Comparison of ENCODE assay signal across 13 cellular contexts in genomic region chr10:133401500-133401899, GRCh38. TPM values are rescaled to one million over a fixed set of nuclear protein-coding genes. Genes with fewer than 3 reads are reported as not detected.
DNase-seq lines count a peak whose midpoint lies in the region; ATAC-seq and TF ChIP-seq lines count a peak whose summit lies in the region.
"Had no signal": no experiment of that assay in that cellular context is flagged by ENCODE, and none has a peak within 500 bp of the region (broad histone marks: within the 10 kb centered on the region; RNA-seq: fewer than 3 reads in every experiment).

No MANE protein-coding gene starts in this region.

- no peak overlapping the region for H3K4me3 ChIP-seq in colonic mucosa
- H3K4me3 ChIP-seq in aorta (ENCODE audit: low read length in 2 of 2): no peak overlapping the region
- H3K4me3 ChIP-seq in trophoblast cell (ENCODE audit: low read depth, low read length): no peak overlapping the region
- H3K4me3 ChIP-seq: body of pancreas, testis had no signal

- DNase-seq in Right ventricle myocardium inferior (ENCODE audit: missing footprints) (peak; percentile 28), left ventricle myocardium superior (no peak), colonic mucosa (no peak), aorta (peak in 1 of 2 donors; percentile 70), NCI-H69 (lab: John Stamatoyannopoulos, UW) (no peak), trophoblast cell (no peak), NCI-H2171 (lab: John Stamatoyannopoulos, UW) (no peak)
- DNase-seq: AML-193, body of pancreas, NCI-H774 had no signal

- H3K36me3 ChIP-seq in colonic mucosa (peaks cover 12% of the 10 kb centered on the region), aorta (ENCODE audit: control insufficient read depth in 1 of 2, insufficient read depth in 2 of 2, low read length in 1 of 2) (peaks cover 0 to 3% of the 10 kb centered on the region in 2 donors), trophoblast cell (ENCODE audit: control insufficient read depth in 1 of 2, insufficient read depth in 2 of 2, low read length in 2 of 2) (peaks cover 44 to 67% of the 10 kb centered on the region in 2 experiments)

- H4K12ac ChIP-seq in trophoblast cell (ENCODE audit: low read depth, low read length): no peak overlapping the region

- no peaks in the 10 kb centered on the region for H3K4me1 ChIP-seq in colonic mucosa
- H3K4me1 ChIP-seq in aorta (ENCODE audit: control insufficient read depth in 1 of 2, insufficient read depth in 2 of 2, low read length in 2 of 2): no peaks in the 10 kb centered on the region
- H3K4me1 ChIP-seq in trophoblast cell (ENCODE audit: control insufficient read depth in 1 of 2, insufficient read depth in 2 of 2, low read length in 2 of 2): peaks cover 0 to 3% of the 10 kb centered on the region in 2 experiments
- H3K4me1 ChIP-seq: body of pancreas had no signal

- H3K9ac ChIP-seq in colonic mucosa (ENCODE audit: low read depth in 2 of 2, low read length in 2 of 2) (peak overlapping the region in 1 of 2 donors; percentile 8), trophoblast cell (ENCODE audit: low read length) (no peak overlapping the region)

- no peak overlapping the region for H3K14ac ChIP-seq in trophoblast cell (ENCODE audit: low read length)

- H2BK5ac ChIP-seq in trophoblast cell (ENCODE audit: low read depth, low read length, poor library complexity): no peak overlapping the region

- H3K18ac ChIP-seq in trophoblast cell (ENCODE audit: low read length): no peak overlapping the region

- intact Hi-C loops in Right ventricle myocardium inferior (cut with DNase I): no loop called here
- intact Hi-C loops in left ventricle myocardium superior (cut with micrococcal nuclease): no loop called here
- intact Hi-C loops in colonic mucosa (cut with DNase I): no loop called here
- intact Hi-C loops in aorta (cut with DNase I): no loop called here

- no peak overlapping the region for H2AK5ac ChIP-seq in trophoblast cell (ENCODE audit: low read length)

- H3K79me2 ChIP-seq in trophoblast cell (ENCODE audit: control insufficient read depth, insufficient read depth, low read length, poor library complexity): no peaks in the 10 kb centered on the region

- no peak for TF ChIP-seq CTCF in colonic mucosa (IDR thresholded peaks at IDR 0.05)

- H2BK120ac ChIP-seq in trophoblast cell (ENCODE audit: insufficient read depth, low read length, poor library complexity): no peak overlapping the region

- H3K79me1 ChIP-seq in trophoblast cell (ENCODE audit: low read length): no peaks in the 10 kb centered on the region

- H3K9me3 ChIP-seq in colonic mucosa: no peaks in the 10 kb centered on the region
- no peaks in the 10 kb centered on the region for H3K9me3 ChIP-seq in aorta (ENCODE audit: control insufficient read depth, low read length)
- H3K9me3 ChIP-seq in trophoblast cell (ENCODE audit: insufficient read depth, low read depth, low read length): peaks cover 2% of the 10 kb centered on the region
- H3K9me3 ChIP-seq: body of pancreas, testis had no signal

- H3K27ac ChIP-seq in colonic mucosa (peak overlapping the region; percentile 44), aorta (ENCODE audit: low read depth in 1 of 2, low read length in 2 of 2) (no peak overlapping the region), trophoblast cell (ENCODE audit: low read depth, low read length) (no peak overlapping the region)
- H3K27ac ChIP-seq: body of pancreas had no signal

- H4K8ac ChIP-seq in trophoblast cell (ENCODE audit: low read depth, low read length): no peak overlapping the region

- 94 to 95% methylated on average over 12 of the region's 12 CpGs for WGBS in aorta, 2 donors
- no CpG with 5 or more reads among the region's 12 CpGs for WGBS in trophoblast cell (ENCODE audit: extremely low coverage, insufficient coverage, insufficient read length)

- H3K4ac ChIP-seq in trophoblast cell (ENCODE audit: low read depth, low read length): no peak overlapping the region

- H4K91ac ChIP-seq in trophoblast cell (ENCODE audit: low read depth, low read length): no peak overlapping the region

- no peak overlapping the region for H3K4me2 ChIP-seq in trophoblast cell (ENCODE audit: low read length)

- no peak overlapping the region for H2AFZ ChIP-seq in trophoblast cell (ENCODE audit: insufficient read depth, low read length, poor library complexity)

- H3K27me3 ChIP-seq in colonic mucosa (no peaks in the 10 kb centered on the region), aorta (ENCODE audit: control insufficient read depth in 1 of 2, insufficient read depth in 2 of 2, low read length in 1 of 2) (no peaks in the 10 kb centered on the region), trophoblast cell (ENCODE audit: insufficient read depth, low read length) (no peaks in the 10 kb centered on the region)
- H3K27me3 ChIP-seq: body of pancreas, testis had no signal

- no peak overlapping the region for H2BK12ac ChIP-seq in trophoblast cell (ENCODE audit: low read length)

- H3K23ac ChIP-seq in trophoblast cell (ENCODE audit: low read length): no peak overlapping the region

- no peak for ATAC-seq in Right ventricle myocardium inferior
- no peak for ATAC-seq in left ventricle myocardium superior
- peak; percentile 11 for ATAC-seq in HG03097 (IDR thresholded peaks at IDR 0.05; ENCODE audit: low FRiP score, unreplicated experiment)
- ATAC-seq in aorta (ENCODE audit: low FRiP score): peak; percentile 11
- ATAC-seq: body of pancreas had no signal

RNA-seq across cellular contexts. Expression of gene MTG1, which starts 7.5 kb away (rescaled TPM):
- total RNA-seq in Right ventricle myocardium inferior (17.8 TPM), left ventricle myocardium superior (20.9 TPM), colonic mucosa (10 to 100 TPM; 31.2 to 59.5 TPM), aorta (10 to 100 TPM; 25.9 to 39.3 TPM)
- 10 to 100 TPM; 13.1 to 36.1 TPM for polyA plus RNA-seq in aorta
- polyA plus RNA-seq in trophoblast cell (2013): 38.2 and 40.1 TPM in 2 replicates

RNA-seq across cellular contexts. Expression of gene PAOX, which starts 22.4 kb away (rescaled TPM):
- total RNA-seq in Right ventricle myocardium inferior: 3.5 TPM
- 2.8 TPM for total RNA-seq in left ventricle myocardium superior
- total RNA-seq in colonic mucosa: 1 to 10 TPM; 3.5 to 5.8 TPM
- 1 to 10 TPM; 3.7 to 8.7 TPM for total RNA-seq in aorta
- polyA plus RNA-seq in aorta: 10 to 100 TPM in 1 of 2 donors, 1 to 10 TPM in 1; 2.1 to 11.3 TPM
- 2.7 and 2.8 TPM in 2 replicates for polyA plus RNA-seq in trophoblast cell (2013)

RNA-seq across cellular contexts. Expression of gene SPRN, which starts 22.9 kb away (rescaled TPM):
- total RNA-seq in Right ventricle myocardium inferior: not detected
- not detected for total RNA-seq in left ventricle myocardium superior
- total RNA-seq in colonic mucosa: not detected
- total RNA-seq in aorta: not detected
- under 1 TPM in 1 of 2 donors, not detected in 1; 0.28 TPM for polyA plus RNA-seq in aorta
- polyA plus RNA-seq in trophoblast cell (2013): 0.01 TPM in 1 of 2 replicates, not detected in the other
- total RNA-seq: body of pancreas, HT1080 had no signal

RNA-seq across cellular contexts. Expression of gene ECHS1, which starts 28.3 kb away (rescaled TPM):
- 224 TPM for total RNA-seq in Right ventricle myocardium inferior
- total RNA-seq in left ventricle myocardium superior: 226 TPM
- total RNA-seq in colonic mucosa: 100 to 1,000 TPM; 188 to 214 TPM
- total RNA-seq in aorta: 10 to 100 TPM; 34.3 to 48.9 TPM
- polyA plus RNA-seq in aorta: 10 to 100 TPM; 56.1 to 93.7 TPM
- 64.0 and 65.2 TPM in 2 replicates for polyA plus RNA-seq in trophoblast cell (2013)

RNA-seq across cellular contexts. Expression of gene FUOM, which starts 43.7 kb away (rescaled TPM):
- total RNA-seq in Right ventricle myocardium inferior (7.9 TPM), left ventricle myocardium superior (9.3 TPM), colonic mucosa (10 to 100 TPM; 16.9 to 23.3 TPM), aorta (10 to 100 TPM; 15.2 to 23.6 TPM)
- 10 to 100 TPM; 26.3 to 54.8 TPM for polyA plus RNA-seq in aorta
- 18.2 and 20.6 TPM in 2 replicates for polyA plus RNA-seq in trophoblast cell (2013)

Comparison
In these comparisons a context has a peak if more than half of its experiments do, and no peak if none do; other contexts are left out.
1. ATAC-seq: peak in HG03097 (single experiment) and aorta (single experiment); none in Right ventricle myocardium inferior (single experiment) and left ventricle myocardium superior (single experiment).